In genomic region chr21:34614443-34614692, GRCh38 we compare ENCODE assay signal across 9 cellular contexts. TPM values are rescaled to one million over a fixed set of nuclear protein-coding genes. Genes with fewer than 3 reads are reported as not detected.
A peak's percentile ranks its signal among the peaks of the same experiment; 100 is the strongest.
DNase-seq lines count a peak whose midpoint lies in the region; ATAC-seq and TF ChIP-seq lines count a peak whose summit lies in the region.
"Had no signal": no experiment of that assay in that cellular context is flagged by ENCODE, and none has a peak within 500 bp of the region (broad histone marks: within the 10 kb centered on the region; RNA-seq: fewer than 3 reads in every experiment).

No MANE protein-coding gene starts in this region.

- TF ChIP-seq CTCF in chondrocyte (IDR thresholded peaks at IDR 0.05): no peak
- TF ChIP-seq CTCF in natural killer cell (IDR thresholded peaks at IDR 0.05): no peak

- H3K4me1 ChIP-seq in CD4-positive, CD25-positive, alpha-beta regulatory T cell (ENCODE audit: control insufficient read depth, insufficient read depth, low read length, poor library complexity, severe bottlenecking): peaks cover 13% of the 10 kb centered on the region
- no peaks in the 10 kb centered on the region for H3K4me1 ChIP-seq in HUES64 (ENCODE audit: insufficient read depth, low read length)

- peaks cover 8% of the 10 kb centered on the region for H3K27me3 Mint-ChIP-seq in CD4-positive, CD25-positive, alpha-beta regulatory T cell
- no peaks in the 10 kb centered on the region for H3K27me3 Mint-ChIP-seq in chondrocyte (ENCODE audit: low read depth)
- H3K27me3 Mint-ChIP-seq in natural killer cell (ENCODE audit: low read depth in 2 of 2): peaks cover 0 to 6% of the 10 kb centered on the region in 2 donors

- no peaks in the 10 kb centered on the region for H3K9me3 ChIP-seq in CD4-positive, CD25-positive, alpha-beta regulatory T cell (ENCODE audit: control insufficient read depth in 2 of 2, low read length in 2 of 2)
- no peaks in the 10 kb centered on the region for H3K9me3 ChIP-seq in HUES64 (ENCODE audit: insufficient read depth, low read depth, low read length)

- H3K4me3 ChIP-seq in CD4-positive, CD25-positive, alpha-beta regulatory T cell (ENCODE audit: low read depth, low read length): peak overlapping the region; percentile 70
- peak overlapping the region; percentile 66 for H3K4me3 ChIP-seq in HUES64 (ENCODE audit: low read length)

- peak in 1 of 3 donors; percentile 3 for DNase-seq in CD4-positive, CD25-positive, alpha-beta regulatory T cell
- no peak for DNase-seq in chondrocyte (ENCODE audit: low spot score)
- DNase-seq in natural killer cell: no peak
- DNase-seq in amniotic stem cell (lab: John Stamatoyannopoulos, UW): no peak
- no peak for DNase-seq in DMS153 (lab: John Stamatoyannopoulos, UW)
- DNase-seq in putamen (ENCODE audit: low spot score): no peak

- ATAC-seq in CD4-positive, CD25-positive, alpha-beta regulatory T cell (ENCODE audit: low read depth in 2 of 2): no peak
- no peak for ATAC-seq in natural killer cell
- ATAC-seq in activated CD4-positive, CD25-positive, alpha-beta regulatory T cell treated with anti-CD3 and anti-CD28 coated beads, Interleukin-2, amount 50 U/mL, for 24 hours: no peak

- peak overlapping the region; percentile 27; the same call in 1 of the 2 replicates for H3K9ac ChIP-seq in HUES64 (ENCODE audit: low read depth, low read length)

- H3K4me3 Mint-ChIP-seq in CD4-positive, CD25-positive, alpha-beta regulatory T cell: peak overlapping the region; percentile 88 to 94 (median 91)
- H3K4me3 Mint-ChIP-seq in chondrocyte (ENCODE audit: unreplicated experiment) (peak overlapping the region; percentile 73), natural killer cell (peak overlapping the region; percentile 89)

- WGBS in HUES64: 1% methylated on average over 33 of the region's 33 CpGs

- H3K27me3 ChIP-seq in CD4-positive, CD25-positive, alpha-beta regulatory T cell (ENCODE audit: control insufficient read depth, insufficient read depth, low read length): peaks cover 2% of the 10 kb centered on the region
- H3K27me3 ChIP-seq in HUES64 (ENCODE audit: insufficient read depth, low read length): peaks cover 51% of the 10 kb centered on the region

- no peaks in the 10 kb centered on the region for H3K36me3 ChIP-seq in CD4-positive, CD25-positive, alpha-beta regulatory T cell (ENCODE audit: control insufficient read depth, insufficient read depth, low read length)
- no peaks in the 10 kb centered on the region for H3K36me3 ChIP-seq in HUES64 (ENCODE audit: insufficient read depth, low read length)

- peak overlapping the region in 2 of 3 donors; percentile 35 to 87 for H3K27ac Mint-ChIP-seq in CD4-positive, CD25-positive, alpha-beta regulatory T cell
- no peak overlapping the region for H3K27ac Mint-ChIP-seq in chondrocyte (ENCODE audit: unreplicated experiment)
- peak overlapping the region; percentile 31 to 94 for H3K27ac Mint-ChIP-seq in natural killer cell

- peaks cover 0 to 1% (median 0%) of the 10 kb centered on the region in 7 donors for H3K9me3 Mint-ChIP-seq in CD4-positive, CD25-positive, alpha-beta regulatory T cell
- no peaks in the 10 kb centered on the region for H3K9me3 Mint-ChIP-seq in chondrocyte (ENCODE audit: low read depth)
- no peaks in the 10 kb centered on the region for H3K9me3 Mint-ChIP-seq in natural killer cell

- peaks cover 0 to 25% (median 20%) of the 10 kb centered on the region in 4 donors for H3K4me1 Mint-ChIP-seq in CD4-positive, CD25-positive, alpha-beta regulatory T cell
- H3K4me1 Mint-ChIP-seq in chondrocyte (ENCODE audit: low read depth): peaks cover 19% of the 10 kb centered on the region
- H3K4me1 Mint-ChIP-seq in natural killer cell: peaks cover 28 to 30% of the 10 kb centered on the region in 2 donors

- intact Hi-C loops in natural killer cell (cut with micrococcal nuclease): loop anchor here (2.0 kb wide), 1 partner anchor 60 kb away; no protein-coding TSS in a partner anchor

- H3K36me3 Mint-ChIP-seq in CD4-positive, CD25-positive, alpha-beta regulatory T cell: no peaks in the 10 kb centered on the region
- H3K36me3 Mint-ChIP-seq in chondrocyte (ENCODE audit: low read depth) (no peaks in the 10 kb centered on the region), natural killer cell (no peaks in the 10 kb centered on the region)

- H3K27ac ChIP-seq in CD4-positive, CD25-positive, alpha-beta regulatory T cell (ENCODE audit: insufficient read depth, low read length, poor library complexity, severe bottlenecking): no peak overlapping the region
- no peak overlapping the region for H3K27ac ChIP-seq in HUES64 (ENCODE audit: low read depth, low read length)

RNA-seq across cellular contexts. Expression of gene RCAN1, which starts 0.5 kb away (rescaled TPM):
- 3.9 TPM for total RNA-seq in CD4-positive, CD25-positive, alpha-beta regulatory T cell
- polyA plus RNA-seq in CD4-positive, CD25-positive, alpha-beta regulatory T cell: 10 to 100 TPM in 3 of 4 donors, 1 to 10 TPM in 1; 10.0 to 16.1 (median 11.9) TPM
- polyA plus RNA-seq in HUES64 (2013, experiment 1 of 2): 5.8 TPM
- polyA plus RNA-seq in HUES64 (2013, experiment 2 of 2): 6.4 TPM
- 41.4 to 84.5 TPM (median 80.9 TPM) in 3 replicates for total RNA-seq in chondrocyte
- total RNA-seq in natural killer cell: 1 to 10 TPM; 6.7 to 8.9 (median 8.2) TPM

RNA-seq across cellular contexts. Expression of gene CLIC6, which starts 54.4 kb away (rescaled TPM):
- total RNA-seq in CD4-positive, CD25-positive, alpha-beta regulatory T cell: not detected
- polyA plus RNA-seq in CD4-positive, CD25-positive, alpha-beta regulatory T cell: not detected
- 0.60 TPM for polyA plus RNA-seq in HUES64 (2013, experiment 1 of 2)
- polyA plus RNA-seq in HUES64 (2013, experiment 2 of 2): 1.2 TPM
- 0.08 to 0.24 TPM (median 0.17 TPM) in 3 replicates for total RNA-seq in chondrocyte
- total RNA-seq in natural killer cell: not detected
- total RNA-seq: myocyte had no signal
